ENCODE assay signal across 19 cellular contexts in genomic region chr3:134613006-134613520, GRCh38. TPM values are rescaled to one million over a fixed set of nuclear protein-coding genes. Genes with fewer than 3 reads are reported as not detected.
DNase-seq lines count a peak whose midpoint lies in the region; ATAC-seq, FAIRE-seq and TF ChIP-seq lines count a peak whose summit lies in the region.
"Had no signal": no experiment of that assay in that cellular context is flagged by ENCODE, and none has a peak within 500 bp of the region (broad histone marks: within the 10 kb centered on the region; RNA-seq: fewer than 3 reads in every experiment).

No MANE protein-coding gene starts in this region.

- no peak for TF ChIP-seq EP300 in esophagus muscularis mucosa (IDR thresholded peaks at IDR 0.05)

- H3K27ac Mint-ChIP-seq in neural crest cell (ENCODE audit: unreplicated experiment): peak overlapping the region; percentile 66
- H3K27ac Mint-ChIP-seq: B cell; CD4-positive, alpha-beta T cell; GM23338 had no signal

- intact Hi-C loops in esophagus muscularis mucosa (cut with DNase I): no loop called here
- intact Hi-C loops in vagina (cut with DNase I): no loop called here

- H3K9me3 Mint-ChIP-seq in neural crest cell: no peaks in the 10 kb centered on the region
- H3K9me3 Mint-ChIP-seq: CD4-positive, alpha-beta T cell; GM23338 had no signal

- H3K27me3 ChIP-seq in bronchial epithelial cell (ENCODE audit: control insufficient read depth, insufficient read depth, low read length) (peaks cover 4% of the 10 kb centered on the region), esophagus muscularis mucosa (no peaks in the 10 kb centered on the region), vagina (no peaks in the 10 kb centered on the region)

- no peaks in the 10 kb centered on the region for H3K27me3 Mint-ChIP-seq in neural crest cell (ENCODE audit: low read depth)
- H3K27me3 Mint-ChIP-seq: B cell had no signal

- no peaks in the 10 kb centered on the region for H3K9me3 ChIP-seq in esophagus muscularis mucosa
- no peaks in the 10 kb centered on the region for H3K9me3 ChIP-seq in vagina

- ATAC-seq in HG02885 (IDR thresholded peaks at IDR 0.05; ENCODE audit: poor library complexity, unreplicated experiment) (no peak), GM18505 (IDR thresholded peaks at IDR 0.05; ENCODE audit: unreplicated experiment) (no peak)
- ATAC-seq: GM12878, GM23338, HepG2 had no signal

- H3K36me3 Mint-ChIP-seq in neural crest cell (ENCODE audit: low read depth): no peaks in the 10 kb centered on the region

- no peaks in the 10 kb centered on the region for H3K4me1 Mint-ChIP-seq in neural crest cell
- H3K4me1 Mint-ChIP-seq: B cell had no signal

- H3K36me3 ChIP-seq in bronchial epithelial cell (ENCODE audit: control insufficient read depth, insufficient read depth, low read length) (no peaks in the 10 kb centered on the region), esophagus muscularis mucosa (peaks cover 0 to 28% (median 2%) of the 10 kb centered on the region in 4 donors), vagina (no peaks in the 10 kb centered on the region)

- H3K4me3 Mint-ChIP-seq in neural crest cell: no peak overlapping the region
- H3K4me3 Mint-ChIP-seq: B cell; CD4-positive, alpha-beta T cell; GM23338 had no signal

- DNase-seq in bronchial epithelial cell (ENCODE audit: low read depth): no peak
- peak; percentile 77 for DNase-seq in esophagus muscularis mucosa (ENCODE audit: extremely low spot score)
- DNase-seq in neural crest cell (ENCODE audit: low read depth, low spot score): no peak
- peak; percentile 52 to 58 for DNase-seq in vagina (ENCODE audit: extremely low spot score in 2 of 2)
- no peak for DNase-seq in GM19239 (ENCODE audit: insufficient read length, low spot score)
- DNase-seq: C1 segment of cervical spinal cord; Calu3; CD4-positive, alpha-beta T cell; DMS79; H7 had no signal

- no peak overlapping the region for H3K27ac ChIP-seq in esophagus muscularis mucosa (replicated peaks in 1 of 4)
- H3K27ac ChIP-seq in vagina: no peak overlapping the region

- H3K4me3 ChIP-seq in bronchial epithelial cell (ENCODE audit: low read depth, low read length): no peak overlapping the region
- H3K4me3 ChIP-seq in esophagus muscularis mucosa: no peak overlapping the region
- no peak overlapping the region for H3K4me3 ChIP-seq in vagina
- H3K4me3 ChIP-seq: GM12878, GM23338 had no signal

- H3K4me1 ChIP-seq in esophagus muscularis mucosa (no peaks in the 10 kb centered on the region), vagina (no peaks in the 10 kb centered on the region)

- FAIRE-seq in bronchial epithelial cell (lab: Jason Lieb, UNC) (peak; percentile 18), GM19239 (lab: Jason Lieb, UNC) (no peak)
- FAIRE-seq: A204.1, GM12878, HepG2, HTR-8/SVneo had no signal

- TF ChIP-seq POLR2A in esophagus muscularis mucosa (IDR thresholded peaks at IDR 0.05; ENCODE audit: low read depth): no peak
- no peak for TF ChIP-seq POLR2A in vagina (IDR thresholded peaks at IDR 0.05)
- no peak for TF ChIP-seq POLR2A in GM18505 (IDR thresholded peaks at IDR 0.05; ENCODE audit: borderline replicate concordance, extremely low read depth, insufficient read depth, insufficient read length)

- TF ChIP-seq CTCF in bronchial epithelial cell (IDR thresholded peaks at IDR 0.05; ENCODE audit: insufficient read depth, low read length, severe bottlenecking) (no peak), esophagus muscularis mucosa (IDR thresholded peaks at IDR 0.05) (no peak), neural crest cell (conservative IDR thresholded peaks at IDR 0.05) (no peak), vagina (IDR thresholded peaks at IDR 0.05) (no peak)

- WGBS in esophagus muscularis mucosa: 74% methylated on average over 6 of the region's 6 CpGs

RNA-seq across cellular contexts. Expression of gene KY, which starts 37.8 kb away (rescaled TPM):
- total RNA-seq in bronchial epithelial cell (not detected in 2 replicates), esophagus muscularis mucosa (1 to 10 TPM in 2 of 4 donors, under 1 TPM in 2; 0.33 to 1.9 (median 0.81) TPM), neural crest cell (0.33 and 0.52 TPM in 2 replicates), vagina (3.7 TPM)
- total RNA-seq: B cell; Calu3; CD4-positive, alpha-beta T cell; G401; GM12878; GM23338; HepG2 had no signal

Comparison
In these comparisons a context has a peak if more than half of its experiments do, and no peak if none do; other contexts are left out.
1. DNase-seq: peak in esophagus muscularis mucosa (single experiment) and vagina (2 of 2); none in bronchial epithelial cell (single experiment), neural crest cell (single experiment) and GM19239 (single experiment).